Comparison of ENCODE assay signal across 18 cellular contexts in genomic region chr6:145483191-145483996, GRCh38.
DNase-seq lines count a peak whose midpoint lies in the region; ATAC-seq, FAIRE-seq and TF ChIP-seq lines count a peak whose summit lies in the region.
"Had no signal": no experiment of that assay in that cellular context is flagged by ENCODE, and none has a peak within 500 bp of the region (broad histone marks: within the 10 kb centered on the region; RNA-seq: fewer than 3 reads in every experiment).

No MANE protein-coding gene starts in this region.

- TF ChIP-seq RAD21 in H1 (IDR thresholded peaks at IDR 0.05 in 1 of 2, conservative IDR thresholded peaks at IDR 0.05 in 1 of 2; ENCODE audit: low read depth in 2 of 2, low read length in 2 of 2): no peak

- H3K27me3 ChIP-seq in PC-3 (ENCODE audit: low read length) (no peaks in the 10 kb centered on the region), H1 (replicated peaks in 1 of 4; ENCODE audit: control insufficient read depth in 3 of 4, extremely low read depth in 1 of 4, insufficient read depth in 3 of 4, low read length in 3 of 4) (no peaks in the 10 kb centered on the region), right cardiac atrium (ENCODE audit: control insufficient read depth, insufficient read depth) (no peaks in the 10 kb centered on the region)
- H3K27me3 ChIP-seq in CD4-positive, alpha-beta T cell (ENCODE audit: control insufficient read depth, insufficient read depth, low read length): no peaks in the 10 kb centered on the region
- H3K27me3 ChIP-seq: body of pancreas, ovary had no signal

- no peak overlapping the region for H2BK15ac ChIP-seq in H1 (ENCODE audit: low read length)

- H3K9ac ChIP-seq in PC-3 (ENCODE audit: low read length): no peak overlapping the region
- H3K9ac ChIP-seq in H1 (replicated peaks in 1 of 4; ENCODE audit: extremely low read depth in 1 of 4, low read depth in 3 of 4, low read length in 3 of 4): no peak overlapping the region

- TF ChIP-seq CTCF in PC-3 (conservative IDR thresholded peaks at IDR 0.05; ENCODE audit: low read depth, low read length): no peak
- no peak for TF ChIP-seq CTCF in H1 (IDR thresholded peaks at IDR 0.05; ENCODE audit: control extremely low read depth in 1 of 3, insufficient read depth in 1 of 3, low read depth in 1 of 3, low read length in 3 of 3)
- TF ChIP-seq CTCF in CD4-positive, alpha-beta T cell (IDR thresholded peaks at IDR 0.05): no peak
- no peak for TF ChIP-seq CTCF in D721Med (IDR thresholded peaks at IDR 0.05; ENCODE audit: insufficient read depth, missing control alignments)

- no peaks in the 10 kb centered on the region for H3K27me3 Mint-ChIP-seq in CD4-positive, alpha-beta T cell
- no peaks in the 10 kb centered on the region for H3K27me3 Mint-ChIP-seq in activated CD8-positive, alpha-beta T cell treated with anti-CD3 and anti-CD28 coated beads, Interleukin-2, amount 10 ng/mL, durations not matched to agents 7 days and 5 days (ENCODE audit: low read depth)
- H3K27me3 Mint-ChIP-seq: B cell had no signal

- no peak overlapping the region for H2BK120ac ChIP-seq in H1 (replicated peaks; ENCODE audit: low read depth, low read length)

- H3K4me2 ChIP-seq in PC-3 (ENCODE audit: low read length): peak overlapping the region; percentile 57
- no peak overlapping the region for H3K4me2 ChIP-seq in H1 (ENCODE audit: insufficient read depth in 1 of 2, low read depth in 2 of 2, low read length in 2 of 2)

- intact Hi-C loops in PC-3 (cut with micrococcal nuclease): loop anchor here (5.0 kb wide), 1 partner anchor 59 kb away; no protein-coding TSS in a partner anchor
- intact Hi-C loops in CD4-positive, alpha-beta T cell (cut with DNase I, micrococcal nuclease): no loop called here
- intact Hi-C loops in right cardiac atrium (cut with DNase I): no loop called here

- no peaks in the 10 kb centered on the region for H3K79me1 ChIP-seq in H1 (ENCODE audit: low read depth, low read length)

- no peak overlapping the region for H3K4ac ChIP-seq in H1 (replicated peaks; ENCODE audit: insufficient read length, low read depth, low read length)

- H4K5ac ChIP-seq in H1 (ENCODE audit: insufficient read length, low read depth, low read length): no peak overlapping the region

- no peaks in the 10 kb centered on the region for H3K36me3 Mint-ChIP-seq in CD4-positive, alpha-beta T cell (ENCODE audit: low read depth)
- H3K36me3 Mint-ChIP-seq in activated CD8-positive, alpha-beta T cell treated with anti-CD3 and anti-CD28 coated beads, Interleukin-2, amount 10 ng/mL, durations not matched to agents 7 days and 5 days (ENCODE audit: low read depth): no peaks in the 10 kb centered on the region
- H3K36me3 Mint-ChIP-seq: WTC11 had no signal

- ATAC-seq in PC-3 (peak; percentile 98), right cardiac atrium (no peak)
- ATAC-seq in CD4-positive, alpha-beta T cell (ENCODE audit: poor library complexity): no peak
- ATAC-seq in activated CD8-positive, alpha-beta T cell treated with anti-CD3 and anti-CD28 coated beads, Interleukin-2, amount 10 ng/mL, durations not matched to agents 7 days and 5 days: no peak
- ATAC-seq: body of pancreas, SK-N-SH treated with all-trans-retinoic acid at 6 μM for 48 hours, WTC11 had no signal

- no peak overlapping the region for H3K56ac ChIP-seq in H1 (replicated peaks; ENCODE audit: insufficient read length, low read depth, low read length)

- CTCF ChIA-PET in PC-3 (lab: Charles Lee): no interaction called here
- CTCF ChIA-PET in H1 (lab: Charles Lee; ENCODE audit: partially characterized antibody): interaction anchor here (0.6 to 2.0 kb wide), 5 partner anchors 9 to 34 kb away, joined by 3 to 10 read pairs (median 4); no protein-coding TSS in a partner anchor
- CTCF ChIA-PET in CD4-positive, alpha-beta T cell (lab: Charles Lee): no interaction called here
- CTCF ChIA-PET in activated CD8-positive, alpha-beta T cell treated with anti-CD3 and anti-CD28 coated beads, Interleukin-2, amount 10 ng/mL, durations not matched to agents 7 days and 5 days (lab: Charles Lee): no interaction called here

- peaks cover 27% of the 10 kb centered on the region for H3K4me1 ChIP-seq in PC-3 (ENCODE audit: insufficient read depth, low read length)
- no peaks in the 10 kb centered on the region for H3K4me1 ChIP-seq in H1 (replicated peaks in 1 of 4; ENCODE audit: control insufficient read depth in 3 of 4, insufficient read depth in 4 of 4, low read length in 3 of 4)
- no peaks in the 10 kb centered on the region for H3K4me1 ChIP-seq in right cardiac atrium (ENCODE audit: control insufficient read depth, insufficient read depth, low read length)
- H3K4me1 ChIP-seq: body of pancreas had no signal

- POLR2A ChIA-PET in PC-3 (lab: Charles Lee; ENCODE audit: unreplicated experiment) (interaction anchor here (0.6 kb wide), 1 partner anchor 329 kb away, joined by 7 read pairs; no protein-coding TSS in a partner anchor), H1 (lab: Charles Lee; ENCODE audit: partially characterized antibody) (no interaction called here)
- POLR2A ChIA-PET in CD4-positive, alpha-beta T cell (lab: Charles Lee): no interaction called here
- POLR2A ChIA-PET in activated CD8-positive, alpha-beta T cell treated with anti-CD3 and anti-CD28 coated beads, Interleukin-2, amount 10 ng/mL, durations not matched to agents 7 days and 5 days (lab: Charles Lee): no interaction called here

- no peak for TF ChIP-seq POLR2A in H1 (IDR thresholded peaks at IDR 0.05; ENCODE audit: control extremely low read depth in 1 of 2, low read depth in 2 of 2, low read length in 2 of 2)

- no peak overlapping the region for H4K91ac ChIP-seq in H1 (replicated peaks; ENCODE audit: insufficient read length, low read length)

- no peak overlapping the region for H3K23ac ChIP-seq in H1 (ENCODE audit: insufficient read length)

- peaks cover 18% of the 10 kb centered on the region for H3K9me3 Mint-ChIP-seq in CD4-positive, alpha-beta T cell
- no peaks in the 10 kb centered on the region for H3K9me3 Mint-ChIP-seq in activated CD8-positive, alpha-beta T cell treated with anti-CD3 and anti-CD28 coated beads, Interleukin-2, amount 10 ng/mL, durations not matched to agents 7 days and 5 days (ENCODE audit: insufficient read depth)

- no peaks in the 10 kb centered on the region for H3K36me3 ChIP-seq in PC-3 (ENCODE audit: low read depth, low read length)
- H3K36me3 ChIP-seq in H1 (ENCODE audit: control insufficient read depth in 2 of 4, insufficient read depth in 4 of 4, low read length in 3 of 4): no peaks in the 10 kb centered on the region
- H3K36me3 ChIP-seq: ovary had no signal

- H3K4me3 ChIP-seq in PC-3 (ENCODE audit: low read length) (peak overlapping the region; percentile 25; the same call in 1 of the 2 replicates), H1 (ENCODE audit: extremely low read depth in 1 of 4, insufficient read depth in 2 of 4, low read depth in 3 of 4, low read length in 4 of 4) (no peak overlapping the region), right cardiac atrium (ENCODE audit: low read length) (no peak overlapping the region)
- H3K4me3 ChIP-seq: body of pancreas, ovary had no signal

- no peaks in the 10 kb centered on the region for H4K20me1 ChIP-seq in PC-3 (ENCODE audit: low read length)
- H4K20me1 ChIP-seq in H1 (replicated peaks in 1 of 2; ENCODE audit: control insufficient read depth in 1 of 2, insufficient read depth in 2 of 2, low read length in 2 of 2): no peaks in the 10 kb centered on the region

- BruUV-seq in PC-3 (replicated peaks; lab: Mats Ljungman, UMichigan): no TSS peak

- H3K27ac Mint-ChIP-seq in CD4-positive, alpha-beta T cell: no peak overlapping the region
- H3K27ac Mint-ChIP-seq in activated CD8-positive, alpha-beta T cell treated with anti-CD3 and anti-CD28 coated beads, Interleukin-2, amount 10 ng/mL, durations not matched to agents 7 days and 5 days: no peak overlapping the region
- H3K27ac Mint-ChIP-seq: B cell, WTC11 had no signal

- H3K9me2 ChIP-seq in PC-3 (replicated peaks; ENCODE audit: low read length): no peaks in the 10 kb centered on the region

- no peak overlapping the region for H2AK5ac ChIP-seq in H1 (ENCODE audit: low read depth, low read length)

- no peak overlapping the region for H4K8ac ChIP-seq in H1 (ENCODE audit: extremely low read depth, insufficient read depth, low read length)

- H3K14ac ChIP-seq in H1 (ENCODE audit: insufficient read length): no peak overlapping the region

- H3K9me3 ChIP-seq in PC-3 (ENCODE audit: low read length) (no peaks in the 10 kb centered on the region), H1 (ENCODE audit: insufficient read depth in 2 of 2, low read depth in 1 of 2, low read length in 1 of 2) (no peaks in the 10 kb centered on the region), right cardiac atrium (ENCODE audit: control insufficient read depth, low read length) (no peaks in the 10 kb centered on the region)
- no peaks in the 10 kb centered on the region for H3K9me3 ChIP-seq in CD4-positive, alpha-beta T cell (ENCODE audit: control insufficient read depth, low read length)
- H3K9me3 ChIP-seq: body of pancreas, ovary had no signal

- H2BK5ac ChIP-seq in H1 (ENCODE audit: low read depth, low read length): no peak overlapping the region

- TF ChIP-seq EP300 in H1 (IDR thresholded peaks at IDR 0.05; ENCODE audit: borderline replicate concordance in 1 of 2, low read depth in 2 of 2, low read length in 2 of 2): no peak

- WGBS in H1 (ENCODE audit: extremely low coverage in 1 of 2, insufficient coverage in 1 of 2, insufficient read length in 1 of 2, insufficient replicate concordance in 2 of 2, low coverage in 1 of 2, low lambda C conversion rate in 2 of 2, missing lambda C conversion rate in 1 of 2), 2 experiments: 86% methylated on average over 1 of the region's 1 CpG; no CpG with 5 or more reads in 1 of the 2 experiments
- 47% methylated on average over 1 of the region's 1 CpG for WGBS in right cardiac atrium

- H3K4me1 Mint-ChIP-seq in CD4-positive, alpha-beta T cell (ENCODE audit: low read depth): no peaks in the 10 kb centered on the region
- no peaks in the 10 kb centered on the region for H3K4me1 Mint-ChIP-seq in activated CD8-positive, alpha-beta T cell treated with anti-CD3 and anti-CD28 coated beads, Interleukin-2, amount 10 ng/mL, durations not matched to agents 7 days and 5 days (ENCODE audit: low read depth)
- H3K4me1 Mint-ChIP-seq: B cell, WTC11 had no signal

- H3K27ac ChIP-seq in PC-3 (ENCODE audit: low read length): peak overlapping the region; percentile 59
- no peak overlapping the region for H3K27ac ChIP-seq in H1 (ENCODE audit: low read depth, low read length)
- no peak overlapping the region for H3K27ac ChIP-seq in CD4-positive, alpha-beta T cell (ENCODE audit: low read depth, low read length)
- no peak overlapping the region for H3K27ac ChIP-seq in right cardiac atrium (ENCODE audit: low read length)
- H3K27ac ChIP-seq: body of pancreas, ovary had no signal

- peak; percentile 27 for DNase-seq in EL
- DNase-seq in PC-3: peak; percentile 87
- DNase-seq in H1 (ENCODE audit: low read depth in 1 of 2, low spot score in 2 of 2): no peak
- peak; percentile 26 for DNase-seq in non-pigmented ciliary epithelial cell (ENCODE audit: low read depth)
- DNase-seq in CD4-positive, alpha-beta T cell: no peak
- DNase-seq in D721Med (ENCODE audit: insufficient read length, low spot score): no peak
- DNase-seq in right cardiac atrium: no peak
- no peak for DNase-seq in activated CD8-positive, alpha-beta T cell treated with anti-CD3 and anti-CD28 coated beads, Interleukin-2, amount 10 ng/mL, durations not matched to agents 7 days and 5 days
- DNase-seq: body of pancreas; DMS79 treated with DMSO at 0.1 percent for 48 hours; effector memory CD4-positive, alpha-beta T cell; kidney; NCI-H187 treated with DMSO at 0.1 percent for 48 hours; ovary; stimulated activated CD4-positive, alpha-beta T cell treated with anti-CD3 and anti-CD28 coated beads, Interleukin-12 subunit alpha, Interleukin-12 subunit beta, amount 100 ng/mL, for 4 hours had no signal

- H3K23me2 ChIP-seq in H1 (ENCODE audit: low read depth, low read length): no peaks in the 10 kb centered on the region

- H2BK12ac ChIP-seq in H1 (ENCODE audit: low read depth, low read length): no peak overlapping the region

- H2AFZ ChIP-seq in PC-3 (ENCODE audit: low read length) (no peak overlapping the region), H1 (ENCODE audit: low read length) (0 out of 2 replicates have a peak overlapping the region, but pooled peaks have one; percentile 38)

- no peak overlapping the region for H3K4me3 Mint-ChIP-seq in CD4-positive, alpha-beta T cell
- H3K4me3 Mint-ChIP-seq in activated CD8-positive, alpha-beta T cell treated with anti-CD3 and anti-CD28 coated beads, Interleukin-2, amount 10 ng/mL, durations not matched to agents 7 days and 5 days: no peak overlapping the region
- H3K4me3 Mint-ChIP-seq: B cell, WTC11 had no signal

- H3F3A ChIP-seq in PC-3 (ENCODE audit: low read length, unreplicated experiment): peaks cover 5% of the 10 kb centered on the region

- FAIRE-seq in H1 (lab: Jason Lieb, UNC): no peak
- no peak for FAIRE-seq in D721Med (lab: Jason Lieb, UNC)
- FAIRE-seq: kidney had no signal

- H3K18ac ChIP-seq in H1 (ENCODE audit: extremely low read depth, low read length): no peak overlapping the region

- H2BK20ac ChIP-seq in H1 (ENCODE audit: low read length): no peak overlapping the region

- no peaks in the 10 kb centered on the region for H3K79me2 ChIP-seq in PC-3 (ENCODE audit: low read length)
- no peaks in the 10 kb centered on the region for H3K79me2 ChIP-seq in H1 (ENCODE audit: control insufficient read depth in 1 of 2, insufficient read depth in 2 of 2, low read length in 2 of 2)

Comparison
In these comparisons a context has a peak if more than half of its experiments do, and no peak if none do; other contexts are left out.
1. DNase-seq: peak in EL (single experiment), PC-3 (single experiment) and non-pigmented ciliary epithelial cell (single experiment); none in H1 (0 of 2), CD4-positive, alpha-beta T cell (0 of 10), D721Med (single experiment), right cardiac atrium (0 of 3) and activated CD8-positive, alpha-beta T cell treated with anti-CD3 and anti-CD28 coated beads, Interleukin-2, amount 10 ng/mL, durations not matched to agents 7 days and 5 days (single experiment).